Comparison of ENCODE assay signal across 8 cellular contexts in the genomic region with DNA sequence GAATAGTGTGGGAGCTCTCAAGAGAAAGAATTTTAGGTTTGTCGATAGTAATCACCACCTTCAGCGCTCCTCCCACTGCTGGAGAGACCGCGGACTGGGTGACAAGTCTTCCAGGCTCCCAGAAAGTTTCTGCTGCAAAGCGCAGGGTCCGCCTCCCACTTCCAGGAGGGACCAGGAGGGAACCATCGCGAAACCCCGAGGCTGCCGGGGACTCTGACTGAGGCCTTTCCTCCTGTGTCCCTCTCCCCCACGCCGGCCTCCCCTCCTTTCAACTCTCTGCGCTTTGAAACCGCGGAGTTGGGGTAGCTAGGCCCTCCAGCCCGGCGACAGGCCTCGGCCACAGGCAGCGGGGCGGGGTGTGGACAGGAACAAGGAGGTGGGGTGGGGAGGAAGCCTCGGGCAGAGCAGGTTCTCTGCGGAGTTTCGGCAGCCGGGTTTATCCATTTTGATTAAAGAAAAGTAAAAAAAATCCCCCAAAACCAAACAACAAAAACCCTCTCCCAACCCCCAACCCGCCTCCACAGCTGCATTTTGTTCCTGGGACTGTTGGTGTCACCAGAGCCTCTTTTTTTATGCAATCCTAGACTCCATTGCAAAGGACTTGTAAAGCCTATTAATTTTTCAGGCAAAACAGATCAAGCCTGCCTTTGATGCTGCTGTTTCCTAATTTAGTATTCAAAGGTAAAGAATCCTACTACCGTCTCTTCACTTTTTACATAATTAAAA. TPM values are rescaled to one million over a fixed set of nuclear protein-coding genes. Genes with fewer than 3 reads are reported as not detected.
DNase-seq lines count a peak whose midpoint lies in the region; ATAC-seq lines count a peak whose summit lies in the region.

No MANE protein-coding gene starts in this region.

- ATAC-seq in GM21717 (IDR thresholded peaks at IDR 0.05; ENCODE audit: unreplicated experiment): peak; percentile 48
- ATAC-seq in left lobe of liver: peak; percentile 44

- peak; percentile 71 for DNase-seq in COLO668 (lab: John Stamatoyannopoulos, UW; ENCODE audit: unreplicated experiment)
- peak; percentile 91 for DNase-seq in NCI-H1694 treated with DMSO at 0.1 percent for 48 hours (lab: John Stamatoyannopoulos, UW)
- peak; percentile 42 to 45 for DNase-seq in activated CD4-positive, alpha-beta T cell treated with anti-CD3 and anti-CD28 coated beads for 4 hours
- peak; percentile 62 for DNase-seq in dedifferentiated amniotic fluid mesenchymal stem cell (ENCODE audit: extremely low spot score)
- peak; percentile 56 for DNase-seq in left lobe of liver (ENCODE audit: low spot score)
- peak; percentile 54 to 55 for DNase-seq in stimulated activated CD4-positive, alpha-beta T cell treated with anti-CD3 and anti-CD28 coated beads, Interleukin-2, amount 100 ng/mL, for 24 hours
- DNase-seq in NOMO-1 (lab: John Stamatoyannopoulos, UW; ENCODE audit: unreplicated experiment in 2 of 2): no peak

RNA-seq across cellular contexts. Expression of a gene that starts 51.9 kb away (rescaled TPM):
- 45.0 TPM for total RNA-seq in left lobe of liver

Comparison
In these comparisons a context has a peak if more than half of its experiments do, and no peak if none do; other contexts are left out.
1. DNase-seq: peak in COLO668 (single experiment), NCI-H1694 treated with DMSO at 0.1 percent for 48 hours (single experiment), activated CD4-positive, alpha-beta T cell treated with anti-CD3 and anti-CD28 coated beads for 4 hours (2 of 2), dedifferentiated amniotic fluid mesenchymal stem cell (single experiment), left lobe of liver (single experiment) and stimulated activated CD4-positive, alpha-beta T cell treated with anti-CD3 and anti-CD28 coated beads, Interleukin-2, amount 100 ng/mL, for 24 hours (2 of 2); none in NOMO-1 (0 of 2).